In genomic region chr21:36887983-36888382, GRCh38 we compare ENCODE assay signal across 1 cellular context.
TF ChIP-seq lines count a peak whose summit lies in the region.

No MANE protein-coding gene starts in this region.

TF ChIP-seq in SK-N-SH treated with all-trans-retinoic acid at 6 μM for 48 hours, 23 proteins besides CTCF, POLR2A, EP300 and RAD21 (continued from another document):
- TF ChIP-seq BACH2 (CRISPR knock-in tag; IDR thresholded peaks at IDR 0.05; ENCODE audit: borderline replicate concordance) (no peak), GLIS3 (CRISPR knock-in tag; IDR thresholded peaks at IDR 0.05) (no peak), PPARA (CRISPR knock-in tag; IDR thresholded peaks at IDR 0.05; ENCODE audit: borderline replicate concordance) (no peak), ESRRG (CRISPR knock-in tag; IDR thresholded peaks at IDR 0.05) (no peak)
